ENCODE assay signal across 14 cellular contexts in the genomic region with DNA sequence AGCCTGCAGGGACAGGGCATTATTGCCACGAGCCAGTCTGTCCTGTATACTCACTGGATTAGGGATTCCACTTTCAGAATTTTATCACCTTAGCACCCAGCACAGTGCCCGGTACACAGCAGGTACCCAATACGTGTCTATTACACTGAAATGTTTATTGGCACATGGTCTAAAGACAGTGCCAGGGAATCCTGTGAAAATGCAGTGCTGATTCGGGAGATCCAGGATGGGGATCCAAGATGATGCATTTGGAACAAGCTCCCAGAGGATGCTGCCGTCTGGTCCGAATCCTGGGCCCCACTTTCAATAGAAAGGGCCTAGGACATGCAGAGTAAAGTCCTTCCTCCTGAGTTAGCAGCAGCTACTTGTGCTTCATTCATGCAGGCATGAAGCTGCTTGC.
DNase-seq lines count a peak whose midpoint lies in the region; TF ChIP-seq lines count a peak whose summit lies in the region.
"Had no signal": no experiment of that assay in that cellular context is flagged by ENCODE, and none has a peak within 500 bp of the region (broad histone marks: within the 10 kb centered on the region; RNA-seq: fewer than 3 reads in every experiment).

No MANE protein-coding gene starts in this region.

- H3K36me3 ChIP-seq in GM23248 (ENCODE audit: low read depth) (no peaks in the 10 kb centered on the region), adipocyte (ENCODE audit: control insufficient read depth, insufficient read depth, low read length, severe bottlenecking) (no peaks in the 10 kb centered on the region), suprapubic skin (no peaks in the 10 kb centered on the region), SJCRH30 (no peaks in the 10 kb centered on the region)

- H2AFZ ChIP-seq in GM23248: peak overlapping the region; percentile 69

- TF ChIP-seq POLR2A in suprapubic skin (IDR thresholded peaks at IDR 0.05): no peak

- H3K27me3 ChIP-seq in GM23248 (replicated peaks; ENCODE audit: insufficient read depth) (no peaks in the 10 kb centered on the region), adipocyte (replicated peaks; ENCODE audit: control insufficient read depth, insufficient read depth, low read length) (no peaks in the 10 kb centered on the region), suprapubic skin (no peaks in the 10 kb centered on the region), SJCRH30 (peaks cover 30% of the 10 kb centered on the region)

- in situ Hi-C loops in GM23248 (cut with MboI): loop anchor here (10.0 kb wide), 1 partner anchor 229 kb away; a partner anchor contains a TSS

- no peak for TF ChIP-seq CTCF in suprapubic skin (IDR thresholded peaks at IDR 0.05)

- no peak for DNase-seq in GM23248
- DNase-seq in adipocyte (ENCODE audit: low read depth): no peak
- peak; percentile 26 for DNase-seq in mesenteric fat pad (ENCODE audit: low spot score)
- DNase-seq in suprapubic skin (ENCODE audit: low spot score in 2 of 2): no peak
- no peak for DNase-seq in NCI-H1930 (lab: John Stamatoyannopoulos, UW)
- no peak for DNase-seq in kidney glomerular epithelial cell (lab: John Stamatoyannopoulos, UW)
- DNase-seq in SJCRH30: no peak
- DNase-seq in NCI-H187 (lab: John Stamatoyannopoulos, UW): no peak
- DNase-seq: activated B cell treated with CpG ODN at 0.5 μM for 24 hours, DMS 273 treated with DMSO at 0.1 percent for 48 hours, H7, NCI-H82, RPMI8226, T-helper 17 cell had no signal

- no peaks in the 10 kb centered on the region for H4K20me1 ChIP-seq in GM23248 (ENCODE audit: insufficient read depth)

- peaks cover 58% of the 10 kb centered on the region for H3F3A ChIP-seq in GM23248 (ENCODE audit: insufficient read depth)

- peak overlapping the region; percentile 75 for H3K9ac ChIP-seq in GM23248
- peak overlapping the region; percentile 87 for H3K9ac ChIP-seq in adipocyte (ENCODE audit: low read length)

- H3K9me2 ChIP-seq in GM23248 (ENCODE audit: insufficient read depth): no peaks in the 10 kb centered on the region

- 27% methylated on average over 6 of the region's 6 CpGs for WGBS in GM23248 (ENCODE audit: low coverage in 1 of 2, low lambda C conversion rate in 2 of 2, missing lambda C conversion rate in 2 of 2), 2 experiments
- WGBS in suprapubic skin: 62% methylated on average over 6 of the region's 6 CpGs

- peak overlapping the region; percentile 57 for H3K4me3 ChIP-seq in GM23248
- H3K4me3 ChIP-seq in adipocyte (ENCODE audit: low read length): peak overlapping the region; percentile 54
- H3K4me3 ChIP-seq in suprapubic skin: no peak overlapping the region
- H3K4me3 ChIP-seq in SJCRH30: no peak overlapping the region

- H3K4me2 ChIP-seq in GM23248 (ENCODE audit: unreplicated experiment): peak overlapping the region; percentile 85

- no peak for TF ChIP-seq EP300 in suprapubic skin (IDR thresholded peaks at IDR 0.05)

- peaks cover 54% of the 10 kb centered on the region for H3K79me2 ChIP-seq in GM23248 (ENCODE audit: insufficient read depth)

- H3K4me1 ChIP-seq in GM23248 (ENCODE audit: insufficient read depth) (peaks cover 59% of the 10 kb centered on the region), adipocyte (ENCODE audit: control insufficient read depth, insufficient read depth, low read length) (peaks cover 58% of the 10 kb centered on the region), suprapubic skin (peaks cover 45% of the 10 kb centered on the region), SJCRH30 (no peaks in the 10 kb centered on the region)

- H3K9me3 ChIP-seq in GM23248 (ENCODE audit: low read depth): no peaks in the 10 kb centered on the region
- H3K9me3 ChIP-seq in adipocyte (ENCODE audit: control insufficient read depth, low read length): no peaks in the 10 kb centered on the region
- H3K9me3 ChIP-seq in suprapubic skin: no peaks in the 10 kb centered on the region
- no peaks in the 10 kb centered on the region for H3K9me3 ChIP-seq in SJCRH30 (replicated peaks)

- H3K27ac ChIP-seq in GM23248: peak overlapping the region; percentile 94
- peak overlapping the region; percentile 52 for H3K27ac ChIP-seq in suprapubic skin
- no peak overlapping the region for H3K27ac ChIP-seq in SJCRH30

Comparison
In these comparisons a context has a peak if more than half of its experiments do, and no peak if none do; other contexts are left out.
1. H3K4me3 ChIP-seq: peak in GM23248 (single experiment) and adipocyte (single experiment); none in suprapubic skin (single experiment) and SJCRH30 (single experiment).